In the genomic region with DNA sequence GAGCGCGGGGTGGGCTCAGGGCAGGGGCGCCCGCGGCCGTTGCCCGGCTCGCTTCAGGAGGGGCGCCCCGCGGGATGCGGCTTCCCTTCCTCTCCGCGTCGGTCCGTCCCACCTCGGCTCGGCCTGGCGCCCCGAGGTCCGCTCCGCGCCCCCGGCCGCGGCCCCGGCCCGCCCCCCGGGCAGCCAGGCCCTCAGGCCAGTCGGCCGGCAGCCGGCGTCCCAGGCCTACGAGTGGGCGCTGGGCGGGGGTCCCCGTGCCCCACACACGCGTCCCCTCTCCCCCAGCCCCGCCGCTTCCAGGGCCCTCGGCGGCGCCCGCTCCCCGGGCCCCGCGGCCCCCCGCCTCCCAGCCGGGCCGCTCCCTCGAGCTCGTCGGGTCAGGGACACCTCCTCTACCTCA, we compare ENCODE assay signal across 8 cellular contexts. TPM values are rescaled to one million over a fixed set of nuclear protein-coding genes. Genes with fewer than 3 reads are reported as not detected.
DNase-seq lines count a peak whose midpoint lies in the region; ATAC-seq and TF ChIP-seq lines count a peak whose summit lies in the region.
"Not testable (repeated sequence)": the region's sequence is repeated elsewhere in the genome, so short reads cannot be mapped to it uniquely, and the experiment has no call there.

No MANE protein-coding gene starts in this region.

- not testable (repeated sequence) for H3K9me2 ChIP-seq in PC-9 (ENCODE audit: insufficient read depth)

- H3K4me3 ChIP-seq in PC-9 (peak overlapping the region; percentile 48), adipocyte (ENCODE audit: low read length) (peak overlapping the region; percentile 78), gastroesophageal sphincter (peak overlapping the region; percentile 75 to 77), muscle layer of duodenum (ENCODE audit: low read depth in 1 of 2, low read length in 2 of 2) (peak overlapping the region; percentile 48 to 71), stomach (peak overlapping the region; percentile 66 to 73 (median 71))

- ATAC-seq in GM21515 (IDR thresholded peaks at IDR 0.05; ENCODE audit: unreplicated experiment) (peak; percentile 42), HG03108 (IDR thresholded peaks at IDR 0.05; ENCODE audit: unreplicated experiment) (peak; percentile 44), gastroesophageal sphincter (peak; percentile 65)

- not testable (repeated sequence) for H3K4me1 ChIP-seq in PC-9 (replicated peaks; ENCODE audit: insufficient read depth); adipocyte (ENCODE audit: control insufficient read depth, insufficient read depth, low read length); gastroesophageal sphincter; muscle layer of duodenum (ENCODE audit: control insufficient read depth in 1 of 2, insufficient read depth in 2 of 2, low read length in 2 of 2); stomach

- intact Hi-C loops in PC-9 (cut with micrococcal nuclease; ENCODE audit: unreplicated experiment); stomach (cut with DNase I; ENCODE audit: low total_unique reads): not testable (repeated sequence)

- POLR2A ChIA-PET in PC-9 (lab: Charles Lee; ENCODE audit: unreplicated experiment): not testable (repeated sequence)

- H3K79me2 ChIP-seq in PC-9 (ENCODE audit: low read depth): not testable (repeated sequence)

- CTCF ChIA-PET in PC-9 (lab: Charles Lee): not testable (repeated sequence)

- peak overlapping the region; percentile 54; the same call in 1 of the 2 replicates for H3K4me2 ChIP-seq in PC-9

- H2AFZ ChIP-seq in PC-9: not testable (repeated sequence)

- not testable (repeated sequence) for TF ChIP-seq EP300 in gastroesophageal sphincter (IDR thresholded peaks at IDR 0.05); stomach (IDR thresholded peaks at IDR 0.05)

- TF ChIP-seq POLR2A in gastroesophageal sphincter (IDR thresholded peaks at IDR 0.05); stomach (IDR thresholded peaks at IDR 0.05): not testable (repeated sequence)

- peak overlapping the region; percentile 39 for H3K9ac ChIP-seq in adipocyte (ENCODE audit: low read length)

- BruUV-seq in PC-9 (replicated peaks; lab: Mats Ljungman, UMichigan): not testable (repeated sequence)

- not testable (repeated sequence) for H3K36me3 ChIP-seq in PC-9 (ENCODE audit: low read depth); adipocyte (ENCODE audit: control insufficient read depth, insufficient read depth, low read length, severe bottlenecking); gastroesophageal sphincter; muscle layer of duodenum (ENCODE audit: control insufficient read depth in 1 of 2, insufficient read depth in 2 of 2, low read length in 2 of 2); stomach

- H3K27ac ChIP-seq in PC-9; muscle layer of duodenum (ENCODE audit: low read length): not testable (repeated sequence)
- peak overlapping the region in 3 of 4 donors; percentile 71 to 82 (median 76) for H3K27ac ChIP-seq in gastroesophageal sphincter
- H3K27ac ChIP-seq in stomach: peak overlapping the region in 4 of 5 donors; percentile 52 to 88 (median 72)

- peak; percentile 12 for DNase-seq in EH (ENCODE audit: low read depth)
- not testable (repeated sequence) for DNase-seq in PC-9, stomach
- DNase-seq in adipocyte (ENCODE audit: low read depth): peak; percentile 43

- H3K9me3 ChIP-seq in PC-9 (ENCODE audit: insufficient read depth, low read depth); adipocyte (ENCODE audit: control insufficient read depth, low read length); gastroesophageal sphincter; muscle layer of duodenum (ENCODE audit: control insufficient read depth in 1 of 2, low read length in 2 of 2); stomach: not testable (repeated sequence)

- H3F3A ChIP-seq in PC-9 (ENCODE audit: insufficient read depth, low read depth): not testable (repeated sequence)

- TF ChIP-seq CTCF in PC-9 (conservative IDR thresholded peaks at IDR 0.05); gastroesophageal sphincter (IDR thresholded peaks at IDR 0.05); stomach (IDR thresholded peaks at IDR 0.05): not testable (repeated sequence)

- not testable (repeated sequence) for H3K27me3 ChIP-seq in PC-9 (ENCODE audit: insufficient read depth, low read depth); adipocyte (replicated peaks; ENCODE audit: control insufficient read depth, insufficient read depth, low read length); gastroesophageal sphincter; muscle layer of duodenum (ENCODE audit: low read depth, low read length); stomach

- WGBS in gastroesophageal sphincter (ENCODE audit: low coverage in 1 of 2), 2 donors: no CpG with 5 or more reads among the region's 54 CpGs
- 0 to 1% (median 0%) methylated on average over 1 to 51 of the region's 54 CpGs; no CpG with 5 or more reads in 1 of the 5 donors for WGBS in stomach, 5 donors

- not testable (repeated sequence) for H4K20me1 ChIP-seq in PC-9 (ENCODE audit: insufficient read depth)

RNA-seq across cellular contexts. Expression of gene KANSL1, which starts 31.6 kb away (rescaled TPM):
- 42.6 and 52.5 TPM in 2 replicates for total RNA-seq in PC-9 (2021)
- 10 to 100 TPM; 57.7 to 91.2 (median 75.1) TPM for total RNA-seq in gastroesophageal sphincter
- 100 to 1,000 TPM; 109 to 288 (median 154) TPM for total RNA-seq in stomach
- 10 to 100 TPM in 2 of 3 donors, 1 to 10 TPM in 1; 9.2 to 17.3 (median 10.2) TPM for polyA plus RNA-seq in stomach
